Comparison of ENCODE assay signal across 40 cellular contexts in the genomic region with DNA sequence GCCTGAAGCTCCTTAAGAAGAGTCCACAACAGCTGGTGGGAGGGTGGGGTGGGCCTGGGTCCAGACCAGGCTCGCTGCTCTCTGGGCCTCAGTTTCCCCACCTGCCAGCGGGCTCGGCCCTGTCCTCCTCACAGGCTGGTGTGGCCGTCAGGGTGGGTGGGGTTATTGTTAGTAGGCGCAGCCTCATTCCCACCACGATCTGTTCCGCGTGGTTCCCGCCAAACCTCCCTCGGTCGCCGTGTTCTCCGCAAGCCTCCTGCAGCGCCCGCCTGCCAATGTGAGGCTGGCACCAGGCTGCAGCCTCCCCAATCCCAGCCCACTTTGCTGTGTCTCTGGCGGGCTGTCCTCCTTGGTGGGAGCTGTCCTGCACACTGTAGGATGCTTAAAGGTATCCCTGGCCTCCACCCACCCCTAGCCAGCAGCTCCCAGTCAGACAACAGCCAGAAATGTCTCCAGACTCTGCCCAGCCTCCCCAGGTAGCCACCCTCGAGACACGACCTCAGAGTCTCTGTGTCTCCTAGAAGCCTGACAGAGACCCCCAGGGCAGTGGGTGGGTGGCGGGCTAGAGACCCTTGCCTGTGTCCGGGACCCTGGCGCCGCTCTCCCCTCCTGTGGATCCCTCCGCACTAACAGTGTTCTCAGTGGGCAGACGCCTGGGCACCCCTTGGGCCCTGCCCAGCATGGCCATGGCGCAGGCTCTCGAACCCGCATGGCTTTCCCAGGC. TPM values are rescaled to one million over a fixed set of nuclear protein-coding genes. Genes with fewer than 3 reads are reported as not detected.
"Had no signal": no experiment of that assay in that cellular context is flagged by ENCODE, and none has a peak within 500 bp of the region (broad histone marks: within the 10 kb centered on the region; RNA-seq: fewer than 3 reads in every experiment).

No MANE protein-coding gene starts in this region.

- H3K9me3 Mint-ChIP-seq: activated CD4-positive, alpha-beta memory T cell treated with anti-CD3 and anti-CD28 coated beads, Interleukin-2, amount 10 ng/mL, durations not matched to agents 7 days and 5 days; activated naive CD8-positive, alpha-beta T cell treated with anti-CD3 and anti-CD28 coated beads for 36 hours; activated T-cell treated with anti-CD3 and anti-CD28 coated beads, Interleukin-2, amount 50 U/mL, for 72 hours; activated T-helper 17 cell treated with anti-CD3 and anti-CD28 coated beads, Interleukin-2, amount 50 U/mL, for 72 hours; central memory CD8-positive, alpha-beta T cell; T-cell had no signal

- H3K36me3 ChIP-seq: cardiac muscle cell had no signal

- H3K4me3 Mint-ChIP-seq: activated CD4-positive, alpha-beta memory T cell treated with anti-CD3 and anti-CD28 coated beads, Interleukin-2, amount 10 ng/mL, durations not matched to agents 7 days and 5 days; activated CD8-positive, alpha-beta memory T cell treated with anti-CD3 and anti-CD28 coated beads, Interleukin-2, amount 10 ng/mL, durations not matched to agents 7 days and 5 days; activated naive CD8-positive, alpha-beta T cell treated with anti-CD3 and anti-CD28 coated beads for 36 hours; activated T-cell treated with anti-CD3 and anti-CD28 coated beads, Interleukin-2, amount 50 U/mL, for 72 hours; activated T-helper 17 cell treated with anti-CD3 and anti-CD28 coated beads, Interleukin-2, amount 50 U/mL, for 72 hours; central memory CD8-positive, alpha-beta T cell; T-cell had no signal

- ATAC-seq: activated CD8-positive, alpha-beta memory T cell treated with anti-CD3 and anti-CD28 coated beads, Interleukin-2, amount 10 ng/mL, durations not matched to agents 7 days and 5 days; activated T-cell treated with anti-CD3 and anti-CD28 coated beads, Interleukin-2, amount 50 U/mL, for 72 hours; activated T-helper 17 cell treated with anti-CD3 and anti-CD28 coated beads, Interleukin-2, amount 50 U/mL, for 72 hours; Panc1; SK-N-SH treated with all-trans-retinoic acid at 6 μM for 48 hours; T-cell had no signal

- H3K27ac ChIP-seq: cardiac muscle cell, KMS-11, VCaP had no signal

- H3K4me3 ChIP-seq: cardiac muscle cell had no signal

- H3K36me3 Mint-ChIP-seq: activated CD8-positive, alpha-beta memory T cell treated with anti-CD3 and anti-CD28 coated beads, Interleukin-2, amount 10 ng/mL, durations not matched to agents 7 days and 5 days; T-cell had no signal

- DNase-seq: activated CD4-positive, alpha-beta memory T cell treated with anti-CD3 and anti-CD28 coated beads, Interleukin-2, amount 10 ng/mL, durations not matched to agents 7 days and 5 days; activated CD4-positive, alpha-beta T cell treated with anti-CD3 and anti-CD28 coated beads for 1 hour; activated CD4-positive, alpha-beta T cell treated with anti-CD3 and anti-CD28 coated beads for 48 hours; activated CD4-positive, CD25-positive, alpha-beta regulatory T cell; activated CD8-positive, alpha-beta memory T cell treated with anti-CD3 and anti-CD28 coated beads for 24 hours; activated CD8-positive, alpha-beta memory T cell treated with anti-CD3 and anti-CD28 coated beads, Interleukin-2, amount 10 ng/mL, durations not matched to agents 7 days and 5 days; activated CD8-positive, alpha-beta memory T cell treated with anti-CD3 and anti-CD28 coated beads, Interleukin-2, amount 50 U/mL, for 48 hours; activated effector memory CD4-positive, alpha-beta T cell treated with anti-CD3 and anti-CD28 coated beads, Interleukin-2, amount 50 U/mL, for 16 hours; activated naive CD4-positive, alpha-beta T cell; activated naive CD4-positive, alpha-beta T cell treated with anti-CD3 and anti-CD28 coated beads, Interleukin-2, amount 50 U/mL, for 16 hours; activated naive CD8-positive, alpha-beta T cell treated with anti-CD3 and anti-CD28 coated beads for 36 hours; activated T-cell treated with anti-CD3 and anti-CD28 coated beads, Interleukin-2, amount 50 U/mL, for 72 hours; amniotic stem cell; aorta; NCI-H1092 treated with DMSO at 0.1 percent for 48 hours; NCI-H1417; NCI-H146; NCI-H187; NCI-H2029 treated with DMSO at 0.1 percent for 48 hours; NCI-H2107; NCI-H2171; NCI-H2227 treated with DMSO at 0.1 percent for 48 hours; NCI-H446 treated with DMSO at 0.1 percent for 48 hours; NCI-H524; SHP77 treated with DMSO at 0.1 percent for 48 hours; T-cell; T-helper 2 cell; T-helper 9 cell had no signal

- H3K27ac Mint-ChIP-seq: activated CD4-positive, alpha-beta memory T cell treated with anti-CD3 and anti-CD28 coated beads, Interleukin-2, amount 10 ng/mL, durations not matched to agents 7 days and 5 days; activated CD8-positive, alpha-beta memory T cell treated with anti-CD3 and anti-CD28 coated beads, Interleukin-2, amount 10 ng/mL, durations not matched to agents 7 days and 5 days; activated naive CD8-positive, alpha-beta T cell treated with anti-CD3 and anti-CD28 coated beads for 36 hours; activated T-cell treated with anti-CD3 and anti-CD28 coated beads, Interleukin-2, amount 50 U/mL, for 72 hours; activated T-helper 17 cell treated with anti-CD3 and anti-CD28 coated beads, Interleukin-2, amount 50 U/mL, for 72 hours; T-cell had no signal

RNA-seq across cellular contexts. Expression of gene SLC17A9, which starts 15.3 kb away (rescaled TPM):
- total RNA-seq: LHCN-M2, M059J, SK-MEL-5 had no signal

RNA-seq across cellular contexts. Expression of gene BHLHE23, which starts 39.0 kb away (rescaled TPM):
- total RNA-seq: activated CD4-positive, alpha-beta memory T cell treated with anti-CD3 and anti-CD28 coated beads, Interleukin-2, amount 10 ng/mL, durations not matched to agents 7 days and 5 days; activated CD8-positive, alpha-beta memory T cell treated with anti-CD3 and anti-CD28 coated beads, Interleukin-2, amount 10 ng/mL, durations not matched to agents 7 days and 5 days; activated naive CD8-positive, alpha-beta T cell treated with anti-CD3 and anti-CD28 coated beads for 36 hours; activated T-cell treated with anti-CD3 and anti-CD28 coated beads, Interleukin-2, amount 50 U/mL, for 72 hours; activated T-helper 17 cell treated with anti-CD3 and anti-CD28 coated beads, Interleukin-2, amount 50 U/mL, for 72 hours; aorta; cardiac muscle cell; chondrocyte; LHCN-M2; M059J; RPMI7951; SK-MEL-5; T-cell had no signal
